13 cellular contexts compared by ENCODE assay signal in the genomic region with DNA sequence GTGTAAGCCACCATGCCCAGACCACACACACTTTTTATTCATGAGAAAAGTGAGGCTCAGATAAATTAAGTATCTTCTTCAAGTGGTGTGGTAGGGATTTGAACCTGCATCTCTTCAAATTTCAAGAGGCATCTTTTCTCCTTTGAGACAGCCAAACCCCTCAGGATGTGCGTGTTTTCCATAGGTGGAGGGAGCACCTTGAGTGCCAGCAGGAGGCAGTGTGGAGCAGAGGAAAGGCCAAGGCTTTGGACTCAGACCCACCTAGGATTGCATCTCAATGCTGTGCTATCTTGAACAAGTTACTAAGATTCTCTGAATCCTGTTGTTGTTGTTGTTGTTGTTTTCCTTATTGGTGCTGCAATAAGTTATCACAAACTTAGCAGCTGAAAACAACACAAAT. TPM values are rescaled to one million over a fixed set of nuclear protein-coding genes. Genes with fewer than 3 reads are reported as not detected.
A peak's percentile ranks its signal among the peaks of the same experiment; 100 is the strongest.
DNase-seq lines count a peak whose midpoint lies in the region; ATAC-seq and TF ChIP-seq lines count a peak whose summit lies in the region.
"Had no signal": no experiment of that assay in that cellular context is flagged by ENCODE, and none has a peak within 500 bp of the region (broad histone marks: within the 10 kb centered on the region; RNA-seq: fewer than 3 reads in every experiment).

No MANE protein-coding gene starts in this region.

- POLR2A ChIA-PET in WTC11 (lab: Charles Lee) = interaction anchor here (0.5 kb wide), 1 partner anchor 75 kb away, joined by 4 read pairs; no protein-coding TSS in a partner anchor

- no peaks in the 10 kb centered on the region for H4K20me1 ChIP-seq in DOHH2 (ENCODE audit: control insufficient read depth, insufficient read depth, low read depth, low read length)

- H3K4me1 ChIP-seq in DOHH2 (ENCODE audit: control insufficient read depth, low read length) (no peaks in the 10 kb centered on the region), tibial nerve (no peaks in the 10 kb centered on the region)
- H3K4me1 ChIP-seq: transverse colon had no signal

- H3K4me3 Mint-ChIP-seq in WTC11 = no peak overlapping the region

- H3K36me3 ChIP-seq in DOHH2 (ENCODE audit: control insufficient read depth, low read length) (no peaks in the 10 kb centered on the region), H7 (replicated peaks; ENCODE audit: control insufficient read depth, insufficient read depth, low read length) (no peaks in the 10 kb centered on the region), tibial nerve (no peaks in the 10 kb centered on the region)
- H3K36me3 ChIP-seq: transverse colon had no signal

- H3F3A ChIP-seq in DOHH2 (ENCODE audit: control insufficient read depth, insufficient read depth) = no peaks in the 10 kb centered on the region

- CTCF ChIA-PET in WTC11 (lab: Charles Lee) = interaction anchor here (0.8 to 1.2 kb wide), 2 partner anchors 66 to 127 kb away, joined by 3 read pairs; no protein-coding TSS in a partner anchor

- DNase-seq in H7 (peak; percentile 74), WTC11 (ENCODE audit: low spot score) (peak; percentile 39), left colon (peak in 1 of 2 donors; percentile 28), NCI-H2196 (lab: John Stamatoyannopoulos, UW; ENCODE audit: unreplicated experiment) (no peak), tibial nerve (ENCODE audit: low spot score in 2 of 2) (no peak)
- DNase-seq: NCI-H2107, T-helper 2 cell, transverse colon had no signal

- no peak overlapping the region for H3K27ac ChIP-seq in DOHH2 (ENCODE audit: low read depth, low read length)
- no peak overlapping the region for H3K27ac ChIP-seq in tibial nerve
- H3K27ac ChIP-seq: skin epidermis, transverse colon had no signal

- H3K79me2 ChIP-seq in DOHH2 (ENCODE audit: control insufficient read depth, low read length) = no peaks in the 10 kb centered on the region

- WGBS in tibial nerve, 2 donors = 83 to 100% methylated on average over 1 of the region's 1 CpG

- H3K4me3 ChIP-seq in DOHH2 (ENCODE audit: low read length) (no peak overlapping the region), H7 (ENCODE audit: insufficient read depth, low read depth, low read length) (no peak overlapping the region), tibial nerve (no peak overlapping the region)
- H3K4me3 ChIP-seq: skin epidermis, transverse colon had no signal

- no peaks in the 10 kb centered on the region for H3K27me3 Mint-ChIP-seq in WTC11 (ENCODE audit: low read depth)

- ATAC-seq in WTC11 (peak; percentile 7; the same call in 1 of the 2 replicates), left colon (peak; percentile 31), HG03460 (IDR thresholded peaks at IDR 0.05; ENCODE audit: unreplicated experiment) (no peak)
- ATAC-seq: left lobe of liver had no signal

- TF ChIP-seq EP300 in tibial nerve (IDR thresholded peaks at IDR 0.05) = no peak

- H3K27me3 ChIP-seq in DOHH2 (ENCODE audit: control insufficient read depth, low read length) = no peaks in the 10 kb centered on the region
- H3K27me3 ChIP-seq in H7 (ENCODE audit: control insufficient read depth, insufficient read depth, low read length) = no peaks in the 10 kb centered on the region
- H3K27me3 ChIP-seq in tibial nerve = no peaks in the 10 kb centered on the region
- H3K27me3 ChIP-seq: transverse colon had no signal

- TF ChIP-seq CTCF in DOHH2 (IDR thresholded peaks at IDR 0.05; ENCODE audit: low read depth, low read length, poor library complexity, severe bottlenecking) (peak; percentile 71), WTC11 (IDR thresholded peaks at IDR 0.05) (peak; percentile 24; the same call in 1 of the 2 replicates), tibial nerve (IDR thresholded peaks at IDR 0.05) (no peak)

- H3K9me2 ChIP-seq in DOHH2 (replicated peaks; ENCODE audit: control insufficient read depth, low read length) = no peaks in the 10 kb centered on the region

- TF ChIP-seq POLR2A in tibial nerve (IDR thresholded peaks at IDR 0.05) = no peak

- no peaks in the 10 kb centered on the region for H3K9me3 ChIP-seq in DOHH2 (ENCODE audit: control insufficient read depth, insufficient read depth, low read length)
- peaks cover 0 to 13% (median 0%) of the 10 kb centered on the region in 4 donors for H3K9me3 ChIP-seq in tibial nerve
- H3K9me3 ChIP-seq: transverse colon had no signal

- no peak overlapping the region for H3K4me2 ChIP-seq in DOHH2 (ENCODE audit: low read length)

- no peak overlapping the region for H3K27ac Mint-ChIP-seq in WTC11

- peaks cover 9% of the 10 kb centered on the region for H3K9me3 Mint-ChIP-seq in WTC11

- H3K4me1 Mint-ChIP-seq in WTC11 = peaks cover 11% of the 10 kb centered on the region

- peaks cover 4% of the 10 kb centered on the region; the same call in 1 of the 2 replicates for H3K36me3 Mint-ChIP-seq in WTC11

- intact Hi-C loops in left colon (cut with DNase I, micrococcal nuclease) = no loop called here

TF ChIP-seq in WTC11, 78 proteins besides CTCF, POLR2A, EP300 and RAD21:
- TF ChIP-seq NR3C1 (CRISPR knock-in tag; conservative IDR thresholded peaks at IDR 0.05; ENCODE audit: low read depth) (no peak), NFYB (CRISPR knock-in tag; conservative IDR thresholded peaks at IDR 0.05; ENCODE audit: low read depth) (no peak), ZNF138 (CRISPR knock-in tag; conservative IDR thresholded peaks at IDR 0.05) (no peak), NR1H2 (CRISPR knock-in tag; IDR thresholded peaks at IDR 0.05) (no peak), NR2C2 (CRISPR knock-in tag; IDR thresholded peaks at IDR 0.05) (no peak), ZNF396 (CRISPR knock-in tag; IDR thresholded peaks at IDR 0.05; ENCODE audit: borderline replicate concordance) (no peak), MYBL2 (CRISPR knock-in tag; IDR thresholded peaks at IDR 0.05) (no peak), CREB1 (CRISPR knock-in tag; IDR thresholded peaks at IDR 0.05) (no peak), ETV6 (CRISPR knock-in tag; IDR thresholded peaks at IDR 0.05) (no peak), ZNF219 (CRISPR knock-in tag; IDR thresholded peaks at IDR 0.05; ENCODE audit: borderline replicate concordance) (no peak), NFE2L1 (CRISPR knock-in tag; IDR thresholded peaks at IDR 0.05) (no peak), PRRX2 (CRISPR knock-in tag; IDR thresholded peaks at IDR 0.05) (no peak)
- TF ChIP-seq, protein P1, sequence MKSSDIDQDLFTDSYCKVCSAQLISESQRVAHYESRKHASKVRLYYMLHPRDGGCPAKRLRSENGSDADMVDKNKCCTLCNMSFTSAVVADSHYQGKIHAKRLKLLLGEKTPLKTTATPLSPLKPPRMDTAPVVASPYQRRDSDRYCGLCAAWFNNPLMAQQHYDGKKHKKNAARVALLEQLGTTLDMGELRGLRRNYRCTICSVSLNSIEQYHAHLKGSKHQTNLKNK (CRISPR knock-in tag; IDR thresholded peaks at IDR 0.05) = no peak
- TF ChIP-seq, protein P2, sequence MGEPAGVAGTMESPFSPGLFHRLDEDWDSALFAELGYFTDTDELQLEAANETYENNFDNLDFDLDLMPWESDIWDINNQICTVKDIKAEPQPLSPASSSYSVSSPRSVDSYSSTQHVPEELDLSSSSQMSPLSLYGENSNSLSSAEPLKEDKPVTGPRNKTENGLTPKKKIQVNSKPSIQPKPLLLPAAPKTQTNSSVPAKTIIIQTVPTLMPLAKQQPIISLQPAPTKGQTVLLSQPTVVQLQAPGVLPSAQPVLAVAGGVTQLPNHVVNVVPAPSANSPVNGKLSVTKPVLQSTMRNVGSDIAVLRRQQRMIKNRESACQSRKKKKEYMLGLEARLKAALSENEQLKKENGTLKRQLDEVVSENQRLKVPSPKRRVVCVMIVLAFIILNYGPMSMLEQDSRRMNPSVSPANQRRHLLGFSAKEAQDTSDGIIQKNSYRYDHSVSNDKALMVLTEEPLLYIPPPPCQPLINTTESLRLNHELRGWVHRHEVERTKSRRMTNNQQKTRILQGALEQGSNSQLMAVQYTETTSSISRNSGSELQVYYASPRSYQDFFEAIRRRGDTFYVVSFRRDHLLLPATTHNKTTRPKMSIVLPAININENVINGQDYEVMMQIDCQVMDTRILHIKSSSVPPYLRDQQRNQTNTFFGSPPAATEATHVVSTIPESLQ (CRISPR knock-in tag; IDR thresholded peaks at IDR 0.05) = no peak
- TF ChIP-seq, protein P3, sequence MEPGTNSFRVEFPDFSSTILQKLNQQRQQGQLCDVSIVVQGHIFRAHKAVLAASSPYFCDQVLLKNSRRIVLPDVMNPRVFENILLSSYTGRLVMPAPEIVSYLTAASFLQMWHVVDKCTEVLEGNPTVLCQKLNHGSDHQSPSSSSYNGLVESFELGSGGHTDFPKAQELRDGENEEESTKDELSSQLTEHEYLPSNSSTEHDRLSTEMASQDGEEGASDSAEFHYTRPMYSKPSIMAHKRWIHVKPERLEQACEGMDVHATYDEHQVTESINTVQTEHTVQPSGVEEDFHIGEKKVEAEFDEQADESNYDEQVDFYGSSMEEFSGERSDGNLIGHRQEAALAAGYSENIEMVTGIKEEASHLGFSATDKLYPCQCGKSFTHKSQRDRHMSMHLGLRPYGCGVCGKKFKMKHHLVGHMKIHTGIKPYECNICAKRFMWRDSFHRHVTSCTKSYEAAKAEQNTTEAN (CRISPR knock-in tag; IDR thresholded peaks at IDR 0.05) = no peak
- TF ChIP-seq, protein P4, sequence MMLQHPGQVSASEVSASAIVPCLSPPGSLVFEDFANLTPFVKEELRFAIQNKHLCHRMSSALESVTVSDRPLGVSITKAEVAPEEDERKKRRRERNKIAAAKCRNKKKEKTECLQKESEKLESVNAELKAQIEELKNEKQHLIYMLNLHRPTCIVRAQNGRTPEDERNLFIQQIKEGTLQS (CRISPR knock-in tag; conservative IDR thresholded peaks at IDR 0.05) = no peak

RNA-seq across cellular contexts. Expression of a gene that starts 40.2 kb away (rescaled TPM):
- total RNA-seq in H7 (2014; rRNA removed; shearing (Covaris generic)) = not detected in 2 replicates
- total RNA-seq in WTC11 (2021) = not detected in 3 replicates
- total RNA-seq in left colon = not detected
- not detected for total RNA-seq in tibial nerve
- total RNA-seq: frontal cortex, left lobe of liver, transverse colon had no signal

Comparison
In these comparisons a context has a peak if more than half of its experiments do, and no peak if none do; other contexts are left out.
1. CTCF ChIP-seq: peak in DOHH2 (single experiment) and WTC11 (single experiment); none in tibial nerve (0 of 5).
2. DNase-seq: peak in H7 (single experiment) and WTC11 (single experiment); none in NCI-H2196 (single experiment) and tibial nerve (0 of 2).